In the genomic region with DNA sequence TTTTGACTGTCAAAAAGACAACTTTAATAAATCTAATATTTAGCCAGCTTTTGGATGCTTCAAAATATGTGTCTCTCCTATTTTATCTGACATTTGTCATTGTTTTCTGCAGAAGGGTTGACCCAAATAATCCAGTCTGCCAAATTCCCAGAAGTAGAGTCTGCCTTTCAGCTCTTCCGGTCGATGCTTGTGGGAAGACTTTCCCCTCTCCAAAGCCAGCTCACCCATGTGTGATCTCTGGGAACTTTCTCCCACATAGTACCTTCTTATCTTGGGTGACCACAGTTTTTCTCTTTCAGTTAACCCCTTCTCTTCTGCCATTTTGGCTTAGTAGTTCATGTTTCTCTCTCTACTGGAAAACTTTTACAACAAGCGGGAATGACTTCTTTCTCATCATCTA, we compare ENCODE assay signal across 16 cellular contexts.
DNase-seq lines count a peak whose midpoint lies in the region; ATAC-seq and TF ChIP-seq lines count a peak whose summit lies in the region.
"Had no signal": no experiment of that assay in that cellular context is flagged by ENCODE, and none has a peak within 500 bp of the region (broad histone marks: within the 10 kb centered on the region; RNA-seq: fewer than 3 reads in every experiment).

No MANE protein-coding gene starts in this region.

- CTCF ChIA-PET in RWPE1 (lab: Yijun Ruan, JAX), result interaction anchor here (0.5 kb wide), 2 partner anchors 9 to 31 kb away, joined by 3 to 5 read pairs; no protein-coding TSS in a partner anchor

- H3K9me3 ChIP-seq in adipocyte (ENCODE audit: control insufficient read depth, low read length), result no peaks in the 10 kb centered on the region
- no peaks in the 10 kb centered on the region for H3K9me3 ChIP-seq in uterus
- no peaks in the 10 kb centered on the region for H3K9me3 ChIP-seq in testis

- POLR2A ChIA-PET in RWPE1 (lab: Yijun Ruan, JAX; ENCODE audit: low non-redundant PET), result no interaction called here

- peak overlapping the region; percentile 77 for H3K9ac ChIP-seq in adipocyte (ENCODE audit: low read length)
- H3K9ac ChIP-seq: GM23248 had no signal

- intact Hi-C loops in uterus (cut with DNase I; ENCODE audit: low total_unique reads), result no loop called here
- intact Hi-C loops in testis (cut with DNase I; ENCODE audit: low total_unique reads), result no loop called here

- H3K36me3 ChIP-seq in adipocyte (ENCODE audit: control insufficient read depth, insufficient read depth, low read length, severe bottlenecking), result no peaks in the 10 kb centered on the region
- no peaks in the 10 kb centered on the region for H3K36me3 ChIP-seq in uterus
- H3K36me3 ChIP-seq in testis (ENCODE audit: low read depth, missing control alignments), result no peaks in the 10 kb centered on the region

- H3K4me1 ChIP-seq in adipocyte (ENCODE audit: control insufficient read depth, insufficient read depth, low read length), result peaks cover 61% of the 10 kb centered on the region
- H3K4me1 ChIP-seq in uterus, result no peaks in the 10 kb centered on the region
- no peaks in the 10 kb centered on the region for H3K4me1 ChIP-seq in testis

- H3K27ac ChIP-seq in uterus, result peak overlapping the region; percentile 83 to 90
- no peak overlapping the region for H3K27ac ChIP-seq in testis
- no peak overlapping the region for H3K27ac ChIP-seq in RWPE1
- H3K27ac ChIP-seq: GM23248 had no signal

- no peaks in the 10 kb centered on the region for H3K27me3 ChIP-seq in adipocyte (replicated peaks; ENCODE audit: control insufficient read depth, insufficient read depth, low read length)
- H3K27me3 ChIP-seq in uterus, result no peaks in the 10 kb centered on the region
- H3K27me3 ChIP-seq in testis, result no peaks in the 10 kb centered on the region

- H3K4me3 ChIP-seq in adipocyte (ENCODE audit: low read length) (peak overlapping the region; percentile 49), fibroblast of mammary gland (ENCODE audit: control insufficient read depth, low read depth, low read length) (no peak overlapping the region), uterus (no peak overlapping the region), testis (no peak overlapping the region)
- H3K4me3 ChIP-seq: GM23248 had no signal

- ATAC-seq in GM18873 (IDR thresholded peaks at IDR 0.05; ENCODE audit: low FRiP score, unreplicated experiment), result no peak

- DNase-seq in OCI-M1 (lab: John Stamatoyannopoulos, UW), result peak; percentile 40
- DNase-seq in adipocyte (ENCODE audit: low read depth), result no peak
- peak; percentile 45 for DNase-seq in fibroblast of mammary gland (ENCODE audit: low read depth)
- DNase-seq in uterus, result no peak
- DNase-seq in testis, result no peak
- no peak for DNase-seq in RWPE1 (ENCODE audit: low spot score)
- DNase-seq: COR-L47, GF-D8, GM23248, HCEC 1CT, KG1, MV-4-11, NCI-H1694 treated with DMSO at 0.1 percent for 48 hours, NCI-H510A treated with DMSO at 0.1 percent for 48 hours, NCI-H774 had no signal

- no peak for TF ChIP-seq CTCF in fibroblast of mammary gland (conservative IDR thresholded peaks at IDR 0.05; ENCODE audit: control insufficient read depth, insufficient read depth, low read depth, low read length)
- no peak for TF ChIP-seq CTCF in uterus (IDR thresholded peaks at IDR 0.05)
- no peak for TF ChIP-seq CTCF in testis (IDR thresholded peaks at IDR 0.05)
- TF ChIP-seq CTCF in RWPE1 (conservative IDR thresholded peaks at IDR 0.05; ENCODE audit: low read depth), result no peak

- no peak for TF ChIP-seq POLR2A in uterus (IDR thresholded peaks at IDR 0.05)
- no peak for TF ChIP-seq POLR2A in testis (IDR thresholded peaks at IDR 0.05)

- WGBS in testis, 2 donors, result 81 to 92% methylated on average over 3 of the region's 3 CpGs

Comparison
In these comparisons a context has a peak if more than half of its experiments do, and no peak if none do; other contexts are left out.
1. DNase-seq: peak in OCI-M1 (single experiment) and fibroblast of mammary gland (single experiment); none in adipocyte (single experiment), uterus (0 of 2), testis (single experiment) and RWPE1 (single experiment).
2. H3K27ac ChIP-seq: peak in uterus (2 of 2); none in testis (0 of 2) and RWPE1 (single experiment).